ENCODE assay signal across 1 cellular context in the genomic region with DNA sequence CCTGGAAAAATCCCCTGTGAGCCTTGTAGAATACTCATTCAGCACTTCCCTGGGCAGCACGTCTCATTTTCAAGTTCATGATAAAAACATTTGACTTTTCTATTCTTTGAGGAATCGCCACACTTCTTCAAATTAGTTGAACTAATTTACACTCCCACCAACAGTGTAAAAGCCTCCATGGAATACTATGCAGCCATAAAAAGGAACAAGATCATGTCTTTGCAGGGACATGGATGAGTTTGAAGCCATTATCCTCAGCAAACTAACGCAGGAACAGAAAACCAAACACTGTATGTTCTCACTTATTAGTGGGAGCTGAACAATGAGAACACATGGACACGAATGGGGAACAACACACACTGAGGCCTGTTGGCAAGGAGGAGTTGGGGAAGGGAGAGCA.
TF ChIP-seq lines count a peak whose summit lies in the region.

No MANE protein-coding gene starts in this region.

TF ChIP-seq in HEK293, 187 proteins besides CTCF, POLR2A, EP300 and RAD21 (continued from another document):
- TF ChIP-seq, protein P1, sequence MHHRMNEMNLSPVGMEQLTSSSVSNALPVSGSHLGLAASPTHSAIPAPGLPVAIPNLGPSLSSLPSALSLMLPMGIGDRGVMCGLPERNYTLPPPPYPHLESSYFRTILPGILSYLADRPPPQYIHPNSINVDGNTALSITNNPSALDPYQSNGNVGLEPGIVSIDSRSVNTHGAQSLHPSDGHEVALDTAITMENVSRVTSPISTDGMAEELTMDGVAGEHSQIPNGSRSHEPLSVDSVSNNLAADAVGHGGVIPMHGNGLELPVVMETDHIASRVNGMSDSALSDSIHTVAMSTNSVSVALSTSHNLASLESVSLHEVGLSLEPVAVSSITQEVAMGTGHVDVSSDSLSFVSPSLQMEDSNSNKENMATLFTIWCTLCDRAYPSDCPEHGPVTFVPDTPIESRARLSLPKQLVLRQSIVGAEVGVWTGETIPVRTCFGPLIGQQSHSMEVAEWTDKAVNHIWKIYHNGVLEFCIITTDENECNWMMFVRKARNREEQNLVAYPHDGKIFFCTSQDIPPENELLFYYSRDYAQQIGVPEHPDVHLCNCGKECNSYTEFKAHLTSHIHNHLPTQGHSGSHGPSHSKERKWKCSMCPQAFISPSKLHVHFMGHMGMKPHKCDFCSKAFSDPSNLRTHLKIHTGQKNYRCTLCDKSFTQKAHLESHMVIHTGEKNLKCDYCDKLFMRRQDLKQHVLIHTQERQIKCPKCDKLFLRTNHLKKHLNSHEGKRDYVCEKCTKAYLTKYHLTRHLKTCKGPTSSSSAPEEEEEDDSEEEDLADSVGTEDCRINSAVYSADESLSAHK (tag by site-specific recombination; IDR thresholded peaks at IDR 0.05), result no peak
